In the genomic region with DNA sequence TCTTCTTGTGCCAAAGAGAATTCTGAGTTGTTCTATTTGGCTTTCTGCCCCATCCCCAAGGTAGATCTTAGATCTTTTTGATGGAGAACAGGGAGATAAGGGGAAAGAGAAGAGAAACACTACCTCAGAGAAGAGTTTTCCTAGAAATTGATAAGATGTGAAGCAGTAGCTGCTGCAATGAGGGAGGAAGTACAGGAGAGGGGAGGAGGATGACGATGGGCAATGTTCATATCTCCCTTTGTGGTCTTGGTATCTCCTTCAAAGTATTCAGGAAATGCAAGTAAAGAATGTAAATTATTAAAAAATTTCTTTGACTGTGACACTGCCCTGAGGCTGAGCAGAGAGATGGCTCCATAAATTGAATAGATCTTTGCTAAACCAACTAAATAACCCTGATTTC, we compare ENCODE assay signal across 1 cellular context.
TF ChIP-seq lines count a peak whose summit lies in the region.

No MANE protein-coding gene starts in this region.

TF ChIP-seq in IMR-90, 13 proteins besides CTCF, POLR2A, EP300 and RAD21 (continued from another document):
- TF ChIP-seq MAZ (IDR thresholded peaks at IDR 0.05; ENCODE audit: borderline replicate concordance, low read depth, low read length) (no peak), MAFK (IDR thresholded peaks at IDR 0.05; ENCODE audit: low read depth, low read length) (no peak)
TF ChIP-seq in IMR-90: peak in this region for 0.
